Comparison of ENCODE assay signal across 25 cellular contexts in the genomic region with DNA sequence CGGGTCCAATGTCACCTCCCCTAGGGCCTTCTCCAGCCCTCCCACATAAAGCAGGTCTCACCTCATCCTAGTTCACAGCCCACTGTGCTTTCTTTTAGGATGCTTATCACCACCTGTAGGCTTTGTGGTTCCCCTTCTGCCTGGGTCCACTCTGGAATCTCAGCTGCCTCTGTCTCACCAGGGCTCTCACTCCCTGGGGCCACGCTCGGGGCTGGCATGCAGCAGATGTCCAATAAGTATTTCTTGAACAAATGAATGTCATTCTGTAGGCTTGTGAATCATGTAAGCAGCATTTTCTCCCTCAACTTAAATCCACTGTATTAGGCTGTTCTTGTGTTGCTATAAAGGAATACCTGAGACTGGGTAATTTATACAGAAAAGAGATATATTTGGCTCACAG. TPM values are rescaled to one million over a fixed set of nuclear protein-coding genes. Genes with fewer than 3 reads are reported as not detected.
"Had no signal": no experiment of that assay in that cellular context is flagged by ENCODE, and none has a peak within 500 bp of the region (broad histone marks: within the 10 kb centered on the region; RNA-seq: fewer than 3 reads in every experiment).

No MANE protein-coding gene starts in this region.

- H3K36me3 ChIP-seq: gastrocnemius medialis, pancreas, right lobe of liver, stomach, thyroid gland had no signal

- H3K4me3 Mint-ChIP-seq: immature natural killer cell; memory B cell; naive thymus-derived CD4-positive, alpha-beta T cell; stimulated activated effector memory CD8-positive, alpha-beta T cell treated with anti-CD3 and anti-CD28 coated beads, Interleukin-12 subunit alpha, Interleukin-12 subunit beta, amount 100 ng/mL, for 72 hours; type B pancreatic cell had no signal

- H3K27ac Mint-ChIP-seq: immature natural killer cell; memory B cell; naive thymus-derived CD4-positive, alpha-beta T cell; nephron; stimulated activated effector memory CD8-positive, alpha-beta T cell treated with anti-CD3 and anti-CD28 coated beads, Interleukin-12 subunit alpha, Interleukin-12 subunit beta, amount 100 ng/mL, for 72 hours; type B pancreatic cell had no signal

- H3K27ac ChIP-seq: epithelial cell of prostate, gastrocnemius medialis, hepatocyte, pancreas, right lobe of liver, stomach had no signal

- H3K9me3 Mint-ChIP-seq: type B pancreatic cell had no signal

- DNase-seq: central memory CD4-positive, alpha-beta T cell; dorsolateral prefrontal cortex; effector CD4-positive, alpha-beta T cell; gastrocnemius medialis; immature natural killer cell; midbrain; naive thymus-derived CD4-positive, alpha-beta T cell; occipital lobe; pancreas; retina; right lobe of liver; small intestine; stimulated activated CD4-positive, alpha-beta T cell treated with anti-CD3 and anti-CD28 coated beads, Interleukin-12 subunit alpha, Interleukin-12 subunit beta, amount 100 ng/mL, for 4 hours; stimulated activated CD4-positive, alpha-beta T cell treated with anti-CD3 and anti-CD28 coated beads, Interleukin-1b, Interleukin-23, amount 100 ng/mL, for 48 hours; stimulated activated CD4-positive, alpha-beta T cell treated with anti-CD3 and anti-CD28 coated beads, Interleukin-4, amount 100 ng/mL, for 24 hours; stimulated activated naive CD4-positive, alpha-beta T cell treated with Interleukin-2 at 50 U/mL for 16 hours; stomach; thyroid gland had no signal

- H3K36me3 Mint-ChIP-seq: immature natural killer cell; memory B cell; stimulated activated effector memory CD8-positive, alpha-beta T cell treated with anti-CD3 and anti-CD28 coated beads, Interleukin-12 subunit alpha, Interleukin-12 subunit beta, amount 100 ng/mL, for 72 hours; type B pancreatic cell had no signal

- H3K4me3 ChIP-seq: dorsolateral prefrontal cortex, gastrocnemius medialis, hepatocyte, lung, pancreas, right lobe of liver, stomach, thyroid gland had no signal

- H3K4me1 Mint-ChIP-seq: stimulated activated effector memory CD8-positive, alpha-beta T cell treated with anti-CD3 and anti-CD28 coated beads, Interleukin-12 subunit alpha, Interleukin-12 subunit beta, amount 100 ng/mL, for 72 hours had no signal

- H3K9me3 ChIP-seq: gastrocnemius medialis, pancreas, right lobe of liver, thyroid gland had no signal

- H3K4me1 ChIP-seq: gastrocnemius medialis, pancreas, right lobe of liver had no signal

- H3K27me3 ChIP-seq: hepatocyte, pancreas, right lobe of liver, thyroid gland had no signal

RNA-seq across cellular contexts. Expression of a gene that starts 4.3 kb away (rescaled TPM):
- polyA plus RNA-seq: naive thymus-derived CD4-positive, alpha-beta T cell had no signal
